In the genomic region with DNA sequence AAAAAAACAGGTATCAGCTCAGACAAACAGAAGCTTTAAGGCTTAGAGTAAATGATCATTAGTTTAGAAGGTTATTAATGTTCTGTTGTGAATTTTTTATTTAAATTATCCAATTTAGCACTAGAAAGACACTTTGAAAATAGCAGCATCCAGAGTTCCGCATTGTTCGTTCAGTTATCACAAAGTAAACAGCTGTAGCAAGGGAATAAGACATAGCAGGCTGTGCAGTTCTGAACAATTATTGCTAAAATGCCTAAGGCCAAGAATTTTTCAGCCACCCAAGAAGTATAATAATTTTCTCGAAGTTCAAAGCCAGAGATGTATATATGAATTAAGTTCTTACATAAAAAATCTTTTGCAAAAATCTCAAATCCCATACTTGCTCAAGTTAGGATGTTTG, we compare ENCODE assay signal across 34 cellular contexts.
"Had no signal": no experiment of that assay in that cellular context is flagged by ENCODE, and none has a peak within 500 bp of the region (broad histone marks: within the 10 kb centered on the region; RNA-seq: fewer than 3 reads in every experiment).

No MANE protein-coding gene starts in this region.

- DNase-seq: Karpas-422, Kasumi-1, MG63, MM.1S, MV-4-11, NCI-H1048, NCI-H1092, NCI-H1092 treated with DMSO at 0.1 percent for 48 hours, NCI-H1105, NCI-H1105 treated with DMSO at 0.1 percent for 48 hours, NCI-H1417, NCI-H1417 treated with DMSO at 0.1 percent for 48 hours, NCI-H1436, NCI-H1436 treated with DMSO at 0.1 percent for 48 hours, NCI-H146, NCI-H1694, NCI-H1694 treated with DMSO at 0.1 percent for 48 hours, NCI-H187, NCI-H187 treated with DMSO at 0.1 percent for 48 hours, NCI-H1930, NCI-H2029, NCI-H2029 treated with DMSO at 0.1 percent for 48 hours, NCI-H2081, NCI-H2081 treated with DMSO at 0.1 percent for 48 hours, NCI-H2107, NCI-H2171, NCI-H2171 treated with DMSO at 0.1 percent for 48 hours, NCI-H2227 treated with DMSO at 0.1 percent for 48 hours, NCI-H226, NCI-H345, NCI-H446, NCI-H446 treated with DMSO at 0.1 percent for 48 hours, NCI-H510A, NCI-H510A treated with DMSO at 0.1 percent for 48 hours had no signal

- H3K36me3 ChIP-seq: MG63 had no signal

- H3K9me3 ChIP-seq: MG63 had no signal

- H3K4me3 ChIP-seq: MG63 had no signal

- H3K27me3 ChIP-seq: MG63 had no signal
